ENCODE assay signal across 8 cellular contexts in the genomic region with DNA sequence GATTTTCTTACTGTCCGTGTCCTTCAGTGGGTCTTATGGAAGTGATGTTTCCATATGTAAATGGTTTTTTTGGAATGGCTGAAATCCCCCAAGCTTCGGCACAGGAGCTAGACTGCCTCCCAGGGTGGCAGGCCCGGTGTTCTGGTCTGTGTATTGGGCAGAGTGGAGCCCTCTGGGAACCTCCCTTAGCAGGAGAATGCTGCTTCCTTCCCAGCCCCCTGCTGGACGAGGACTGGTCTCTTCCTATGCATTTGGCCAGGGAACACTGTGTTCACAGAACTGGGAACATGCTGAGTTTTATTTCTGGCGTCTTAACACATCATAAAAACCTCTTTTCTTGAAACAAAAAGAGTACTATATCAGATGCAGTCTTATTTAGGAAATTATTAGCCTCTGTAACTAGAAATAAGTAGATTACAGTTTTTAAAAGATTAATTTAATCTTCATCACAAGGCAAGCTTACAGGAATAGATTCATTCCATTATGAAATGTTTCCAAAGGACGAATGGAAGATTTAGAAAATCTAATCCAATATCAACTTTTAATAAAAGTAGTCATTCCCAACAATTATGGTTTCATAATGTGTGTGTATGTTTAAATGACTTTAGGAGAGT. TPM values are rescaled to one million over a fixed set of nuclear protein-coding genes. Genes with fewer than 3 reads are reported as not detected.
DNase-seq lines count a peak whose midpoint lies in the region; ATAC-seq and TF ChIP-seq lines count a peak whose summit lies in the region.

No MANE protein-coding gene starts in this region.

- CTCF ChIA-PET in T-cell (lab: Charles Lee) = interaction anchor here in 1 of 2 donors (0.7 to 1.7 kb wide), 3 partner anchors 41 to 268 kb away, joined by 4 to 5 read pairs (median 4); no protein-coding TSS in a partner anchor

- H3K27ac Mint-ChIP-seq in mesothelial cell of epicardium (peak overlapping the region; percentile 98), T-cell (no peak overlapping the region)

- POLR2A ChIA-PET in T-cell (lab: Charles Lee) = interaction anchor here (0.5 to 1.1 kb wide), 3 partner anchors 47 to 1242 kb away, joined by 3 read pairs; no protein-coding TSS in a partner anchor

- H3K27me3 Mint-ChIP-seq in mesothelial cell of epicardium (ENCODE audit: low read depth) (no peaks in the 10 kb centered on the region), T-cell (no peaks in the 10 kb centered on the region)

- no peak for ATAC-seq in T-cell (replicated peaks in 1 of 4)
- no peak for ATAC-seq in GM18511 (IDR thresholded peaks at IDR 0.05; ENCODE audit: unreplicated experiment)

- H3K4me3 Mint-ChIP-seq in mesothelial cell of epicardium (no peak overlapping the region), T-cell (no peak overlapping the region)

- H3K9me3 Mint-ChIP-seq in mesothelial cell of epicardium = no peaks in the 10 kb centered on the region
- H3K9me3 Mint-ChIP-seq in T-cell = no peaks in the 10 kb centered on the region

- H3K4me1 Mint-ChIP-seq in mesothelial cell of epicardium = peaks cover 37% of the 10 kb centered on the region
- peaks cover 7 to 10% (median 9%) of the 10 kb centered on the region in 3 donors for H3K4me1 Mint-ChIP-seq in T-cell

- TF ChIP-seq CTCF in choroid plexus epithelial cell (conservative IDR thresholded peaks at IDR 0.05; ENCODE audit: low read depth, low read length) (peak; percentile 82), mesothelial cell of epicardium (IDR thresholded peaks at IDR 0.05; ENCODE audit: unreplicated experiment) (peak; percentile 28)

- peak; percentile 81 for DNase-seq in ELF-1 (ENCODE audit: low read depth, low spot score)
- peak; percentile 13 for DNase-seq in NCI-H1092 treated with DMSO at 0.1 percent for 48 hours (lab: John Stamatoyannopoulos, UW)
- peak; percentile 79 for DNase-seq in choroid plexus epithelial cell (ENCODE audit: low read depth)
- DNase-seq in mesothelial cell of epicardium (ENCODE audit: low spot score in 2 of 2, unreplicated experiment in 2 of 2) = peak in 1 of 2 experiments; percentile 50
- no peak for DNase-seq in T-cell
- no peak for DNase-seq in ecto neural progenitor cell (ENCODE audit: low spot score)
- no peak for DNase-seq in stimulated activated CD4-positive, alpha-beta T cell treated with anti-CD3 and anti-CD28 coated beads, Interleukin-12 subunit alpha, Interleukin-12 subunit beta, amount 100 ng/mL, for 4 hours

- H3K36me3 Mint-ChIP-seq in mesothelial cell of epicardium (peaks cover 1% of the 10 kb centered on the region), T-cell (peaks cover 27% of the 10 kb centered on the region)

- no peak overlapping the region for H3K4me3 ChIP-seq in choroid plexus epithelial cell (ENCODE audit: low read depth, low read length)

RNA-seq across cellular contexts. Expression of gene SYTL3, which starts 56.6 kb away (rescaled TPM):
- total RNA-seq in mesothelial cell of epicardium (5.4 to 6.1 TPM (median 5.5 TPM) in 3 replicates), T-cell (10 to 100 TPM; 14.4 to 45.6 (median 22.9) TPM)

Comparison
In these comparisons a context has a peak if more than half of its experiments do, and no peak if none do; other contexts are left out.
1. DNase-seq: peak in ELF-1 (single experiment), NCI-H1092 treated with DMSO at 0.1 percent for 48 hours (single experiment) and choroid plexus epithelial cell (single experiment); none in T-cell (0 of 34), ecto neural progenitor cell (single experiment) and stimulated activated CD4-positive, alpha-beta T cell treated with anti-CD3 and anti-CD28 coated beads, Interleukin-12 subunit alpha, Interleukin-12 subunit beta, amount 100 ng/mL, for 4 hours (single experiment).